ENCODE assay signal across 25 cellular contexts in genomic region chr1:48216941-48217340, GRCh38. TPM values are rescaled to one million over a fixed set of nuclear protein-coding genes. Genes with fewer than 3 reads are reported as not detected.
DNase-seq lines count a peak whose midpoint lies in the region; ATAC-seq and TF ChIP-seq lines count a peak whose summit lies in the region.
"Had no signal": no experiment of that assay in that cellular context is flagged by ENCODE, and none has a peak within 500 bp of the region (broad histone marks: within the 10 kb centered on the region; RNA-seq: fewer than 3 reads in every experiment).

No MANE protein-coding gene starts in this region.

- no peaks in the 10 kb centered on the region for H3K36me3 ChIP-seq in OCI-LY7 (ENCODE audit: insufficient read depth, low read length)
- no peaks in the 10 kb centered on the region for H3K36me3 ChIP-seq in upper lobe of right lung
- H3K36me3 ChIP-seq in gastroesophageal sphincter = no peaks in the 10 kb centered on the region
- H3K36me3 ChIP-seq: prostate gland, stomach had no signal

- CTCF ChIA-PET in activated CD8-positive, alpha-beta T cell treated with anti-CD3 and anti-CD28 coated beads for 36 hours (lab: Charles Lee) = interaction anchor here (1.5 kb wide), 1 partner anchor 22 kb away, joined by 4 read pairs; no protein-coding TSS in a partner anchor
- CTCF ChIA-PET in activated CD8-positive, alpha-beta T cell treated with anti-CD3 and anti-CD28 coated beads, Interleukin-2, amount 10 ng/mL, durations not matched to agents 7 days and 5 days (lab: Charles Lee) = no interaction called here
- CTCF ChIA-PET in OCI-LY7 (lab: Charles Lee; ENCODE audit: unreplicated experiment) = no interaction called here

- H3K4me1 ChIP-seq in OCI-LY7 (ENCODE audit: insufficient read depth, low read length, poor library complexity, severe bottlenecking) (no peaks in the 10 kb centered on the region), upper lobe of right lung (peaks cover 8% of the 10 kb centered on the region), gastroesophageal sphincter (peaks cover 0 to 25% (median 7%) of the 10 kb centered on the region in 3 donors)
- H3K4me1 ChIP-seq: prostate gland had no signal

- DNase-seq in activated CD8-positive, alpha-beta T cell treated with anti-CD3 and anti-CD28 coated beads for 36 hours = no peak
- DNase-seq in activated CD8-positive, alpha-beta T cell treated with anti-CD3 and anti-CD28 coated beads, Interleukin-2, amount 10 ng/mL, durations not matched to agents 7 days and 5 days = no peak
- DNase-seq in OCI-LY7 (ENCODE audit: low spot score) (no peak), iPS-NIHi7 (ENCODE audit: extremely low spot score) (peak; percentile 34), upper lobe of right lung (no peak), NCI-H774 (lab: John Stamatoyannopoulos, UW) (no peak)
- DNase-seq: activated naive CD4-positive, alpha-beta T cell treated with Interleukin-2 at 50 U/mL for 16 hours; activated T-cell treated with anti-CD3 and anti-CD28 coated beads, Interleukin-2, amount 50 U/mL, for 24 hours; anterior cingulate cortex; head of caudate nucleus; NCI-H1105; NCI-H2081; NCI-H510A treated with DMSO at 0.1 percent for 48 hours; SHP77; stimulated activated CD4-positive, alpha-beta T cell treated with anti-CD3 and anti-CD28 coated beads, Interleukin-4, amount 100 ng/mL, for 1 hour; stomach; T-helper 1 cell had no signal

- TF ChIP-seq EP300 in gastroesophageal sphincter (IDR thresholded peaks at IDR 0.05) = no peak

- no peaks in the 10 kb centered on the region for H3K4me1 Mint-ChIP-seq in activated CD8-positive, alpha-beta T cell treated with anti-CD3 and anti-CD28 coated beads for 36 hours (ENCODE audit: low read depth)
- H3K4me1 Mint-ChIP-seq in activated CD8-positive, alpha-beta T cell treated with anti-CD3 and anti-CD28 coated beads, Interleukin-2, amount 10 ng/mL, durations not matched to agents 7 days and 5 days (ENCODE audit: low read depth) = no peaks in the 10 kb centered on the region
- H3K4me1 Mint-ChIP-seq: central memory CD8-positive, alpha-beta T cell; memory B cell; nephron had no signal

- H3K4me3 ChIP-seq in OCI-LY7 (ENCODE audit: low read depth, low read length, poor library complexity, severe bottlenecking) = no peak overlapping the region
- H3K4me3 ChIP-seq in upper lobe of right lung = no peak overlapping the region
- no peak overlapping the region for H3K4me3 ChIP-seq in gastroesophageal sphincter
- H3K4me3 ChIP-seq: prostate gland, skin epidermis, stomach had no signal

- no peaks in the 10 kb centered on the region for H3K9me3 Mint-ChIP-seq in activated CD8-positive, alpha-beta T cell treated with anti-CD3 and anti-CD28 coated beads for 36 hours
- no peaks in the 10 kb centered on the region for H3K9me3 Mint-ChIP-seq in activated CD8-positive, alpha-beta T cell treated with anti-CD3 and anti-CD28 coated beads, Interleukin-2, amount 10 ng/mL, durations not matched to agents 7 days and 5 days (ENCODE audit: insufficient read depth)
- H3K9me3 Mint-ChIP-seq: activated T-cell treated with anti-CD3 and anti-CD28 coated beads, Interleukin-2, amount 50 U/mL, for 24 hours; central memory CD8-positive, alpha-beta T cell; memory B cell; nephron had no signal

- H3K9me3 ChIP-seq in OCI-LY7 (ENCODE audit: low read length) (no peaks in the 10 kb centered on the region), upper lobe of right lung (no peaks in the 10 kb centered on the region), gastroesophageal sphincter (no peaks in the 10 kb centered on the region)
- H3K9me3 ChIP-seq: prostate gland, stomach had no signal

- no TSS peak for BruUV-seq in OCI-LY7 (replicated peaks; lab: Mats Ljungman, UMichigan)

- no peak for ATAC-seq in activated CD8-positive, alpha-beta T cell treated with anti-CD3 and anti-CD28 coated beads for 36 hours
- no peak for ATAC-seq in activated CD8-positive, alpha-beta T cell treated with anti-CD3 and anti-CD28 coated beads, Interleukin-2, amount 10 ng/mL, durations not matched to agents 7 days and 5 days
- ATAC-seq in upper lobe of right lung = peak; percentile 42
- ATAC-seq in gastroesophageal sphincter = no peak
- no peak for ATAC-seq in GM18519 (IDR thresholded peaks at IDR 0.05; ENCODE audit: low FRiP score, unreplicated experiment)

- TF ChIP-seq CTCF in activated CD8-positive, alpha-beta T cell treated with anti-CD3 and anti-CD28 coated beads for 36 hours (IDR thresholded peaks at IDR 0.05) = peak; percentile 12
- peak; percentile 48 for TF ChIP-seq CTCF in OCI-LY7 (conservative IDR thresholded peaks at IDR 0.05; ENCODE audit: low read length)
- TF ChIP-seq CTCF in upper lobe of right lung (IDR thresholded peaks at IDR 0.05) = no peak
- no peak for TF ChIP-seq CTCF in gastroesophageal sphincter (IDR thresholded peaks at IDR 0.05)

- intact Hi-C loops in activated CD8-positive, alpha-beta T cell treated with anti-CD3 and anti-CD28 coated beads for 36 hours (cut with micrococcal nuclease) = no loop called here
- intact Hi-C loops in OCI-LY7 (cut with micrococcal nuclease; ENCODE audit: unreplicated experiment) (no loop called here), upper lobe of right lung (cut with DNase I) (no loop called here)

- no peaks in the 10 kb centered on the region for H3K36me3 Mint-ChIP-seq in activated CD8-positive, alpha-beta T cell treated with anti-CD3 and anti-CD28 coated beads for 36 hours (ENCODE audit: low read depth)
- H3K36me3 Mint-ChIP-seq in activated CD8-positive, alpha-beta T cell treated with anti-CD3 and anti-CD28 coated beads, Interleukin-2, amount 10 ng/mL, durations not matched to agents 7 days and 5 days (ENCODE audit: low read depth) = no peaks in the 10 kb centered on the region
- H3K36me3 Mint-ChIP-seq: memory B cell had no signal

- H4K20me1 ChIP-seq in OCI-LY7 (ENCODE audit: insufficient read depth, low read length) = no peaks in the 10 kb centered on the region

- H3K4me3 Mint-ChIP-seq in activated CD8-positive, alpha-beta T cell treated with anti-CD3 and anti-CD28 coated beads for 36 hours = no peak overlapping the region
- no peak overlapping the region for H3K4me3 Mint-ChIP-seq in activated CD8-positive, alpha-beta T cell treated with anti-CD3 and anti-CD28 coated beads, Interleukin-2, amount 10 ng/mL, durations not matched to agents 7 days and 5 days
- H3K4me3 Mint-ChIP-seq: activated T-cell treated with anti-CD3 and anti-CD28 coated beads, Interleukin-2, amount 50 U/mL, for 24 hours; central memory CD8-positive, alpha-beta T cell; memory B cell; nephron had no signal

- H3K9me2 ChIP-seq in OCI-LY7 (ENCODE audit: insufficient read depth, low read length) = no peaks in the 10 kb centered on the region

- POLR2A ChIA-PET in activated CD8-positive, alpha-beta T cell treated with anti-CD3 and anti-CD28 coated beads for 36 hours (lab: Charles Lee) = no interaction called here
- POLR2A ChIA-PET in activated CD8-positive, alpha-beta T cell treated with anti-CD3 and anti-CD28 coated beads, Interleukin-2, amount 10 ng/mL, durations not matched to agents 7 days and 5 days (lab: Charles Lee) = no interaction called here
- POLR2A ChIA-PET in OCI-LY7 (lab: Charles Lee) = interaction anchor here (0.5 kb wide), 1 partner anchor 61 kb away, joined by 3 read pairs; no protein-coding TSS in a partner anchor

- H3K27me3 Mint-ChIP-seq in activated CD8-positive, alpha-beta T cell treated with anti-CD3 and anti-CD28 coated beads for 36 hours = no peaks in the 10 kb centered on the region
- peaks cover 8% of the 10 kb centered on the region for H3K27me3 Mint-ChIP-seq in activated CD8-positive, alpha-beta T cell treated with anti-CD3 and anti-CD28 coated beads, Interleukin-2, amount 10 ng/mL, durations not matched to agents 7 days and 5 days (ENCODE audit: low read depth)
- H3K27me3 Mint-ChIP-seq: activated T-cell treated with anti-CD3 and anti-CD28 coated beads, Interleukin-2, amount 50 U/mL, for 24 hours had no signal

- no peaks in the 10 kb centered on the region for H3K79me2 ChIP-seq in OCI-LY7 (ENCODE audit: insufficient read depth, low read depth, low read length)

- 54% methylated on average over 3 of the region's 3 CpGs; no CpG with 5 or more reads in 1 of the 2 donors for whole genome bisulfite sequencing in gastroesophageal sphincter (ENCODE audit: low coverage in 1 of 2), 2 donors

- H2AFZ ChIP-seq in OCI-LY7 (ENCODE audit: low read length) = no peak overlapping the region

- H3K27ac ChIP-seq in OCI-LY7 (ENCODE audit: low read depth, low read length, poor library complexity, severe bottlenecking) (no peak overlapping the region), upper lobe of right lung (no peak overlapping the region), gastroesophageal sphincter (no peak overlapping the region)
- H3K27ac ChIP-seq: prostate gland, stomach had no signal

- no peak overlapping the region for H3K27ac Mint-ChIP-seq in activated CD8-positive, alpha-beta T cell treated with anti-CD3 and anti-CD28 coated beads for 36 hours
- no peak overlapping the region for H3K27ac Mint-ChIP-seq in activated CD8-positive, alpha-beta T cell treated with anti-CD3 and anti-CD28 coated beads, Interleukin-2, amount 10 ng/mL, durations not matched to agents 7 days and 5 days
- H3K27ac Mint-ChIP-seq: activated T-cell treated with anti-CD3 and anti-CD28 coated beads, Interleukin-2, amount 50 U/mL, for 24 hours; memory B cell; nephron had no signal

- H3K27me3 ChIP-seq in upper lobe of right lung = no peaks in the 10 kb centered on the region
- H3K27me3 ChIP-seq in gastroesophageal sphincter = no peaks in the 10 kb centered on the region
- H3K27me3 ChIP-seq: stomach had no signal

- H3K4me2 ChIP-seq in OCI-LY7 (ENCODE audit: low read length) = no peak overlapping the region

- no peak for TF ChIP-seq POLR2A in gastroesophageal sphincter (IDR thresholded peaks at IDR 0.05)

RNA-seq across cellular contexts. Expression of gene SLC5A9, which starts 5.6 kb away (rescaled TPM):
- total RNA-seq in activated CD8-positive, alpha-beta T cell treated with anti-CD3 and anti-CD28 coated beads for 36 hours = not detected
- total RNA-seq in activated CD8-positive, alpha-beta T cell treated with anti-CD3 and anti-CD28 coated beads, Interleukin-2, amount 10 ng/mL, durations not matched to agents 7 days and 5 days = not detected
- not detected in 2 replicates for total RNA-seq in OCI-LY7 (2014; rRNA removed; shearing (Covaris generic))
- not detected in 2 replicates for total RNA-seq in OCI-LY7 (2022)
- total RNA-seq in upper lobe of right lung = 4.7 TPM
- total RNA-seq in gastroesophageal sphincter = under 1 TPM in 2 of 4 donors, not detected in 2; 0.13 to 0.35 TPM
- total RNA-seq: A172, prostate gland had no signal

Comparison
In these comparisons a context has a peak if more than half of its experiments do, and no peak if none do; other contexts are left out.
1. CTCF ChIP-seq: peak in activated CD8-positive, alpha-beta T cell treated with anti-CD3 and anti-CD28 coated beads for 36 hours (single experiment) and OCI-LY7 (single experiment); none in upper lobe of right lung (single experiment) and gastroesophageal sphincter (0 of 4).